Comparison of ENCODE assay signal across 11 cellular contexts in the genomic region with DNA sequence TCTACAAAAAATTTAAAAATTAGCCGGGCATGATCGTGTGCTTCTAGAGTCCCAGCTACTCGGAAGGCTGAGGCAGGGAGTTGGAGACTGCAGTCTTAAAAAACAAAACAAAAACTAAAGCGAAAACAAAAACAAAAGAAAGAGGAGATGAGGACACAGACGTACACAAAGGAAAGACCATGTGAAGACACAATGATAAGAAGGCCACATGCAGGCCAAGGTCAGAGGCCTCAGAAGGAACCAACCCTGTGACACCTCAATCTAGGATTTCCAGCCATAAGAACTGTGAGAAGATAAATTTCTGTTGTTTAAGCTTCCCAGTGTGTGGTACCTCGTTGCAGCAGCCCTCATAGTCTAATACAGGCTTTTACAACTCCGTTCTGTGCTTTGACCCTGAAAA.
DNase-seq lines count a peak whose midpoint lies in the region; ATAC-seq and TF ChIP-seq lines count a peak whose summit lies in the region.
"Had no signal": no experiment of that assay in that cellular context is flagged by ENCODE, and none has a peak within 500 bp of the region (broad histone marks: within the 10 kb centered on the region; RNA-seq: fewer than 3 reads in every experiment).

No MANE protein-coding gene starts in this region.

- H3K4me1 ChIP-seq in BLaER1 treated with 17β-estradiol and CSF1 and Interleukin-3, amounts not matched to agents 10 nM and 100 nM: peaks cover 25 to 56% (median 43%) of the 10 kb centered on the region in 10 experiments
- H3K4me1 ChIP-seq in SJSA1 (replicated peaks) (peaks cover 24% of the 10 kb centered on the region), urinary bladder (ENCODE audit: insufficient read depth) (no peaks in the 10 kb centered on the region)

- intact Hi-C loops in cardiac septum (cut with DNase I): no loop called here

- peaks cover 7 to 16% (median 11%) of the 10 kb centered on the region in 11 experiments; a peak in 21 of 22 replicates for H3K9me3 ChIP-seq in BLaER1 treated with 17β-estradiol and CSF1 and Interleukin-3, amounts not matched to agents 10 nM and 100 nM (replicated peaks in 1 of 11)
- no peaks in the 10 kb centered on the region for H3K9me3 ChIP-seq in SJSA1 (replicated peaks)

- WGBS in urinary bladder: 83% methylated on average over 7 of the region's 7 CpGs

- no peaks in the 10 kb centered on the region for H4K20me1 ChIP-seq in BLaER1 treated with 17β-estradiol and CSF1 and Interleukin-3, amounts not matched to agents 10 nM and 100 nM

- no peak for ATAC-seq in stimulated activated naive CD8-positive, alpha-beta T cell treated with anti-CD3 and anti-CD28 coated beads, Interleukin-15, Interleukin-2, amounts not matched to agents 100 U/mL and 50 U/mL, for 24 hours
- ATAC-seq: GM23338 had no signal

- H3K27ac ChIP-seq in BLaER1 treated with 17β-estradiol and CSF1 and Interleukin-3, amounts not matched to agents 10 nM and 100 nM: peak overlapping the region in 7 of 11 experiments; percentile 14 to 93 (median 47); a peak in 11 of 22 replicates
- H3K27ac ChIP-seq in SJSA1 (peak overlapping the region; percentile 56), coronary artery (no peak overlapping the region), urinary bladder (ENCODE audit: low read depth) (peak overlapping the region; percentile 10)

- TF ChIP-seq CTCF in coronary artery (IDR thresholded peaks at IDR 0.05): no peak

- 0 out of 22 replicates have a peak, but pooled peaks cover 0 to 4% (median 0%) of the 10 kb centered on the region in 11 experiments for H3K27me3 ChIP-seq in BLaER1 treated with 17β-estradiol and CSF1 and Interleukin-3, amounts not matched to agents 10 nM and 100 nM
- no peaks in the 10 kb centered on the region for H3K27me3 ChIP-seq in SJSA1 (replicated peaks)

- H3K4me2 ChIP-seq in BLaER1 treated with 17β-estradiol and CSF1 and Interleukin-3, amounts not matched to agents 10 nM and 100 nM: peak overlapping the region; percentile 42 to 72 (median 63); a peak in 21 of 22 replicates
- H3K4me2 ChIP-seq: GM23338 had no signal

- H3K36me3 ChIP-seq in BLaER1 treated with 17β-estradiol and CSF1 and Interleukin-3, amounts not matched to agents 10 nM and 100 nM: no peaks in the 10 kb centered on the region
- no peaks in the 10 kb centered on the region for H3K36me3 ChIP-seq in SJSA1
- H3K36me3 ChIP-seq in urinary bladder (ENCODE audit: insufficient read depth): no peaks in the 10 kb centered on the region

- H3K4me3 ChIP-seq in BLaER1 treated with 17β-estradiol and CSF1 and Interleukin-3, amounts not matched to agents 10 nM and 100 nM: no peak overlapping the region
- no peak overlapping the region for H3K4me3 ChIP-seq in SJSA1
- no peak overlapping the region for H3K4me3 ChIP-seq in coronary artery
- H3K4me3 ChIP-seq in urinary bladder (ENCODE audit: low read depth, low read length): no peak overlapping the region
- H3K4me3 ChIP-seq: GM23338 had no signal

- DNase-seq in SJSA1 (ENCODE audit: low read depth in 1 of 2, low spot score in 2 of 2) (no peak), coronary artery (ENCODE audit: low spot score) (peak; percentile 11), NCI-H526 treated with DMSO at 0.1 percent for 48 hours (lab: John Stamatoyannopoulos, UW) (no peak), cardiac septum (ENCODE audit: low spot score) (no peak)
- DNase-seq in stimulated activated naive CD8-positive, alpha-beta T cell treated with anti-CD3 and anti-CD28 coated beads, Interleukin-15, Interleukin-2, amounts not matched to agents 100 U/mL and 50 U/mL, for 24 hours: no peak
- DNase-seq: CD4-positive, CD25-positive, alpha-beta regulatory T cell; GF-D8; H7 had no signal

- peak overlapping the region in 2 of 11 experiments; percentile 26 to 42; a peak in 4 of 22 replicates for H3K9ac ChIP-seq in BLaER1 treated with 17β-estradiol and CSF1 and Interleukin-3, amounts not matched to agents 10 nM and 100 nM

Comparison
In these comparisons a context has a peak if more than half of its experiments do, and no peak if none do; other contexts are left out.
1. H3K27ac ChIP-seq: peak in BLaER1 treated with 17β-estradiol and CSF1 and Interleukin-3, amounts not matched to agents 10 nM and 100 nM (7 of 11), SJSA1 (single experiment) and urinary bladder (single experiment); none in coronary artery (0 of 2).